8 cellular contexts compared by ENCODE assay signal in genomic region chr2:54114479-54114878, GRCh38. TPM values are rescaled to one million over a fixed set of nuclear protein-coding genes. Genes with fewer than 3 reads are reported as not detected.
DNase-seq lines count a peak whose midpoint lies in the region; TF ChIP-seq lines count a peak whose summit lies in the region.
"Not testable (repeated sequence)": the region's sequence is repeated elsewhere in the genome, so short reads cannot be mapped to it uniquely, and the experiment has no call there.

No MANE protein-coding gene starts in this region.

- POLR2A ChIA-PET in activated CD4-positive, alpha-beta T cell treated with anti-CD3 and anti-CD28 coated beads, Interleukin-2, amount 10 ng/mL, durations not matched to agents 7 days and 5 days (lab: Charles Lee), result not testable (repeated sequence)

- peak; percentile 7 for DNase-seq in NCI-H82 (lab: John Stamatoyannopoulos, UW)
- DNase-seq in activated CD4-positive, alpha-beta T cell treated with anti-CD3 and anti-CD28 coated beads, Interleukin-2, amount 10 ng/mL, durations not matched to agents 7 days and 5 days; foreskin fibroblast; mesothelial cell of epicardium (ENCODE audit: low spot score in 2 of 2, unreplicated experiment in 2 of 2); vagina (ENCODE audit: extremely low spot score in 2 of 2): not testable (repeated sequence)

- H3K4me1 ChIP-seq in skeletal muscle satellite cell (ENCODE audit: control insufficient read depth, insufficient read depth, low read length); vagina: not testable (repeated sequence)

- not testable (repeated sequence) for TF ChIP-seq POLR2A in vagina (IDR thresholded peaks at IDR 0.05)

- not testable (repeated sequence) for H3K27me3 Mint-ChIP-seq in activated CD4-positive, alpha-beta T cell treated with anti-CD3 and anti-CD28 coated beads, Interleukin-2, amount 10 ng/mL, durations not matched to agents 7 days and 5 days; brain; mesothelial cell of epicardium (ENCODE audit: low read depth)

- H3K4me3 ChIP-seq in GM08714 (ENCODE audit: low read length) (peak overlapping the region; percentile 70), foreskin fibroblast (ENCODE audit: low read depth in 1 of 2, low read length in 2 of 2) (peak overlapping the region; percentile 73 to 82), skeletal muscle satellite cell (ENCODE audit: low read length) (peak overlapping the region; percentile 85)
- H3K4me3 ChIP-seq in vagina, result not testable (repeated sequence)

- peaks cover 29% of the 10 kb centered on the region for H3K36me3 Mint-ChIP-seq in activated CD4-positive, alpha-beta T cell treated with anti-CD3 and anti-CD28 coated beads, Interleukin-2, amount 10 ng/mL, durations not matched to agents 7 days and 5 days (ENCODE audit: low read depth)
- H3K36me3 Mint-ChIP-seq in brain, result peaks cover 10% of the 10 kb centered on the region
- H3K36me3 Mint-ChIP-seq in mesothelial cell of epicardium, result not testable (repeated sequence)

- H3K4me1 Mint-ChIP-seq in activated CD4-positive, alpha-beta T cell treated with anti-CD3 and anti-CD28 coated beads, Interleukin-2, amount 10 ng/mL, durations not matched to agents 7 days and 5 days, result peaks cover 20% of the 10 kb centered on the region
- peaks cover 33% of the 10 kb centered on the region for H3K4me1 Mint-ChIP-seq in brain
- H3K4me1 Mint-ChIP-seq in mesothelial cell of epicardium, result not testable (repeated sequence)

- peak overlapping the region; percentile 87 for H3K4me2 ChIP-seq in skeletal muscle satellite cell (ENCODE audit: low read length)

- CTCF ChIA-PET in activated CD4-positive, alpha-beta T cell treated with anti-CD3 and anti-CD28 coated beads, Interleukin-2, amount 10 ng/mL, durations not matched to agents 7 days and 5 days (lab: Charles Lee), result not testable (repeated sequence)

- H3K36me3 ChIP-seq in skeletal muscle satellite cell (ENCODE audit: insufficient read depth, low read length); vagina: not testable (repeated sequence)

- H3K27ac ChIP-seq in vagina, result peak overlapping the region; percentile 98

- not testable (repeated sequence) for H3K9me3 ChIP-seq in skeletal muscle satellite cell (replicated peaks; ENCODE audit: low read length); vagina

- intact Hi-C loops in vagina (cut with DNase I), result not testable (repeated sequence)

- H3K27me3 ChIP-seq in skeletal muscle satellite cell (ENCODE audit: control insufficient read depth, insufficient read depth, low read length); vagina: not testable (repeated sequence)

- TF ChIP-seq CTCF in brain (conservative IDR thresholded peaks at IDR 0.05); foreskin fibroblast (IDR thresholded peaks at IDR 0.05; ENCODE audit: low read depth, low read length); mesothelial cell of epicardium (IDR thresholded peaks at IDR 0.05; ENCODE audit: unreplicated experiment); vagina (IDR thresholded peaks at IDR 0.05): not testable (repeated sequence)

- H3K27ac Mint-ChIP-seq in activated CD4-positive, alpha-beta T cell treated with anti-CD3 and anti-CD28 coated beads, Interleukin-2, amount 10 ng/mL, durations not matched to agents 7 days and 5 days, result peak overlapping the region; percentile 100
- H3K27ac Mint-ChIP-seq in brain (peak overlapping the region; percentile 100), mesothelial cell of epicardium (peak overlapping the region; percentile 99)

- peak overlapping the region; percentile 95 for H3K4me3 Mint-ChIP-seq in activated CD4-positive, alpha-beta T cell treated with anti-CD3 and anti-CD28 coated beads, Interleukin-2, amount 10 ng/mL, durations not matched to agents 7 days and 5 days
- H3K4me3 Mint-ChIP-seq in brain, result peak overlapping the region; percentile 91 to 97 (median 96)
- H3K4me3 Mint-ChIP-seq in mesothelial cell of epicardium, result peak overlapping the region; percentile 90

- peak overlapping the region; percentile 100 for H3K9ac ChIP-seq in skeletal muscle satellite cell (ENCODE audit: low read depth, low read length)

- not testable (repeated sequence) for H3K9me3 Mint-ChIP-seq in activated CD4-positive, alpha-beta T cell treated with anti-CD3 and anti-CD28 coated beads, Interleukin-2, amount 10 ng/mL, durations not matched to agents 7 days and 5 days; brain; mesothelial cell of epicardium

RNA-seq across cellular contexts. Expression of gene ACYP2, which starts 0.9 kb away (rescaled TPM):
- 10 to 100 TPM; 12.9 to 13.1 TPM for total RNA-seq in activated CD4-positive, alpha-beta T cell treated with anti-CD3 and anti-CD28 coated beads, Interleukin-2, amount 10 ng/mL, durations not matched to agents 7 days and 5 days
- polyA plus RNA-seq in brain (ENCODE audit: insufficient read depth, low read depth, low replicate concordance), result 47.8 TPM
- 11.3 to 11.8 TPM (median 11.4 TPM) in 3 replicates for total RNA-seq in mesothelial cell of epicardium
- total RNA-seq in skeletal muscle satellite cell (2012; rRNA removed), result 8.4 and 10.0 TPM in 2 replicates
- total RNA-seq in vagina, result 10.8 TPM
